10 cellular contexts compared by ENCODE assay signal in the genomic region with DNA sequence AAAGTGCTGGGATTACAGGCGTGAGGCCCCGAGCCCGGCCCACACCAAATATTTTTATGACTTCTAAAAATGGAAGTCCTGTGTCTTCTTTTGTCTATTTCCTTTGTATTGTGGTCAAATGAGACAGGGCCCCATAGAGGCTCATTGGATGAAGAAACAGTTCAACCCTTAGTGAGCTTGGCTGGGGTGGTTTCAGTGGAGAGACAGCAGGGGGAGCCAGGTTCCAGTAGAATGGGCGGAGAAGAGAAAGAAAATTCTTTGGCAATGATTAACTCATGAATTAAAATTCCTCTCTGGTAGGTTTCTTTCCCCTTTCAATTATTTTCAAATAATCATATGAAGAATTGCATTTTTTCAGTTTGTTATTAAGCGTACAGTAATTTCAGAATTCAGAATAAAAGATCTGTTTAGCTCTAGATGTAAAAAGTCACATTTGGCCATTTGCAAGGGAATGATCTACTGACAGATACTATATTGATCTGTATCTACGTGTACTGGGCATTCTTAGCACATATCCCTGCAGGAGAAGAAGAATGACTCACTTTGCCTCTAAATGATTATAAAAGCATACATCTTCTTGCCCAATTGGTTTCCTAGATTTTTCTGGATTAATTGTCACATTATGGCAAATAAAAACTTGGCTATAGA. TPM values are rescaled to one million over a fixed set of nuclear protein-coding genes. Genes with fewer than 3 reads are reported as not detected.
DNase-seq lines count a peak whose midpoint lies in the region; ATAC-seq lines count a peak whose summit lies in the region.
"Had no signal": no experiment of that assay in that cellular context is flagged by ENCODE, and none has a peak within 500 bp of the region (broad histone marks: within the 10 kb centered on the region; RNA-seq: fewer than 3 reads in every experiment).

No MANE protein-coding gene starts in this region.

- H3K9ac ChIP-seq in mesenchymal stem cell (ENCODE audit: low read length) = peak overlapping the region; percentile 47

- H2AK5ac ChIP-seq in mesenchymal stem cell (ENCODE audit: low read length, severe bottlenecking) = no peak overlapping the region

- H4K91ac ChIP-seq in mesenchymal stem cell (ENCODE audit: low read length) = no peak overlapping the region

- no peak overlapping the region for H4K8ac ChIP-seq in mesenchymal stem cell (ENCODE audit: low read length)

- no peak overlapping the region for H3K14ac ChIP-seq in mesenchymal stem cell (ENCODE audit: low read length in 2 of 2)

- H3K4me2 ChIP-seq in mesenchymal stem cell (ENCODE audit: low read length, poor library complexity, severe bottlenecking) = no peak overlapping the region

- no peak overlapping the region for H3K4ac ChIP-seq in mesenchymal stem cell (ENCODE audit: low read depth in 1 of 2, low read length in 2 of 2)

- H3K4me3 ChIP-seq in mesenchymal stem cell (ENCODE audit: insufficient read depth in 1 of 2, low read depth in 1 of 2, low read length in 2 of 2) = no peak overlapping the region

- ATAC-seq in GM18907 (IDR thresholded peaks at IDR 0.05; ENCODE audit: unreplicated experiment) = no peak
- no peak for ATAC-seq in HG03521 (IDR thresholded peaks at IDR 0.05; ENCODE audit: unreplicated experiment)
- no peak for ATAC-seq in GM19452 (IDR thresholded peaks at IDR 0.05; ENCODE audit: unreplicated experiment)
- no peak for ATAC-seq in sciatic nerve

- H2BK15ac ChIP-seq in mesenchymal stem cell (ENCODE audit: low read depth, poor library complexity, severe bottlenecking) = no peak overlapping the region

- WGBS in mesenchymal stem cell = 100% methylated on average over 2 of the region's 6 CpGs

- no peaks in the 10 kb centered on the region for H3K79me1 ChIP-seq in mesenchymal stem cell (replicated peaks; ENCODE audit: low read length, poor library complexity, severe bottlenecking)

- no peaks in the 10 kb centered on the region for H3K9me3 ChIP-seq in mesenchymal stem cell (ENCODE audit: control insufficient read depth, low read length)

- H2BK120ac ChIP-seq in mesenchymal stem cell (ENCODE audit: low read depth, low read length) = no peak overlapping the region

- H3K4me1 ChIP-seq in mesenchymal stem cell (ENCODE audit: control insufficient read depth, insufficient read depth, low read depth, low read length) = no peaks in the 10 kb centered on the region

- peaks cover 0 to 4% of the 10 kb centered on the region in 2 experiments for H3K27me3 ChIP-seq in mesenchymal stem cell (ENCODE audit: control insufficient read depth in 1 of 2, insufficient read depth in 1 of 2, low read length in 2 of 2)

- no peak overlapping the region for H3K27ac ChIP-seq in mesenchymal stem cell (ENCODE audit: low read length, poor library complexity, severe bottlenecking)

- no peak overlapping the region for H3K18ac ChIP-seq in mesenchymal stem cell (ENCODE audit: low read depth in 1 of 2, low read length in 2 of 2)

- no peak overlapping the region for H2AFZ ChIP-seq in mesenchymal stem cell (ENCODE audit: low read depth, low read length)

- peak; percentile 9 for DNase-seq in DMS53 treated with DMSO at 0.1 percent for 48 hours (lab: John Stamatoyannopoulos, UW; ENCODE audit: unreplicated experiment)
- peak; percentile 59 for DNase-seq in HuH-7 (ENCODE audit: low spot score)
- peak; percentile 18 for DNase-seq in UCSD-AML1 (lab: John Stamatoyannopoulos, UW; ENCODE audit: unreplicated experiment)
- DNase-seq in mesenchymal stem cell = no peak
- no peak for DNase-seq in sciatic nerve (ENCODE audit: low spot score)
- DNase-seq: NCI-H1436 treated with DMSO at 0.1 percent for 48 hours had no signal

- no peak overlapping the region for H3K23ac ChIP-seq in mesenchymal stem cell (ENCODE audit: low read length in 2 of 2)

- no peak overlapping the region for H2BK5ac ChIP-seq in mesenchymal stem cell (ENCODE audit: low read depth, low read length, poor library complexity, severe bottlenecking)

- intact Hi-C loops in sciatic nerve (cut with DNase I) = no loop called here

- no peaks in the 10 kb centered on the region for H3K36me3 ChIP-seq in mesenchymal stem cell (ENCODE audit: control insufficient read depth in 1 of 2, insufficient read depth in 2 of 2, low read depth in 1 of 2, low read length in 2 of 2)

- no peak overlapping the region for H2BK12ac ChIP-seq in mesenchymal stem cell (ENCODE audit: low read length in 2 of 2)

RNA-seq across cellular contexts. Expression of a gene that starts 43.2 kb away (rescaled TPM):
- not detected for polyA plus RNA-seq in mesenchymal stem cell (2013, experiment 1 of 2)
- not detected for polyA plus RNA-seq in mesenchymal stem cell (2013, experiment 2 of 2)
- total RNA-seq in sciatic nerve = not detected
- total RNA-seq: activated T-helper 1 cell treated with anti-CD3 and anti-CD28 coated beads, Interleukin-12 subunit alpha, Interleukin-12 subunit beta, Interleukin-2, Interleukin-4 antibody, amounts not matched to agents 30 ng/mL and 10 ng/mL and 1 ng/mL, durations not matched to agents 14 hours and 24 hours and 36 hours had no signal

Comparison
In these comparisons a context has a peak if more than half of its experiments do, and no peak if none do; other contexts are left out.
1. DNase-seq: peak in DMS53 treated with DMSO at 0.1 percent for 48 hours (single experiment), HuH-7 (single experiment) and UCSD-AML1 (single experiment); none in mesenchymal stem cell (single experiment) and sciatic nerve (single experiment).